Comparison of ENCODE assay signal across 8 cellular contexts in genomic region chr11:33996498-33997454, GRCh38. TPM values are rescaled to one million over a fixed set of nuclear protein-coding genes. Genes with fewer than 3 reads are reported as not detected.
DNase-seq lines count a peak whose midpoint lies in the region; ATAC-seq and TF ChIP-seq lines count a peak whose summit lies in the region.

No MANE protein-coding gene starts in this region.

- H3K27ac ChIP-seq in Karpas-422 (ENCODE audit: low read length) (no peak overlapping the region), Peyer's patch (no peak overlapping the region), neutrophil (no peak overlapping the region)

- H3K36me3 ChIP-seq in Karpas-422 (ENCODE audit: insufficient read depth, low read length) (no peaks in the 10 kb centered on the region), Peyer's patch (no peaks in the 10 kb centered on the region), neutrophil (no peaks in the 10 kb centered on the region)

- no peak overlapping the region for H2AFZ ChIP-seq in Karpas-422 (ENCODE audit: low read length)

- H3K4me3 ChIP-seq in Karpas-422 (ENCODE audit: low read length) (peak overlapping the region; percentile 32; the same call in 1 of the 2 replicates), Peyer's patch (peak overlapping the region in 2 of 4 donors; percentile 19 to 39), fibroblast of pulmonary artery (replicated peaks; ENCODE audit: low read depth, low read length) (no peak overlapping the region), neutrophil (ENCODE audit: low read depth in 1 of 2, low read length in 1 of 2) (no peak overlapping the region)

- intact Hi-C loops in activated T-helper 1 cell treated with anti-CD3 and anti-CD28 coated beads, Interleukin-12 subunit alpha, Interleukin-12 subunit beta, Interleukin-2, Interleukin-4 antibody, amounts not matched to agents 30 ng/mL and 10 ng/mL and 1 ng/mL, durations not matched to agents 14 hours and 24 hours and 36 hours (cut with micrococcal nuclease), result loop anchor here (1.0 to 2.0 kb wide), 6 partner anchors 55 to 496 kb away; partner anchors contain the start of genes CAPRIN1 and NAT10

- H3K4me1 Mint-ChIP-seq in activated T-helper 1 cell treated with anti-CD3 and anti-CD28 coated beads, Interleukin-12 subunit alpha, Interleukin-12 subunit beta, Interleukin-2, Interleukin-4 antibody, amounts not matched to agents 30 ng/mL and 10 ng/mL and 1 ng/mL, durations not matched to agents 14 hours and 24 hours and 36 hours (ENCODE audit: low read depth), result peaks cover 12% of the 10 kb centered on the region

- ATAC-seq in GM21717 (IDR thresholded peaks at IDR 0.05; ENCODE audit: unreplicated experiment), result peak; percentile 69

- TF ChIP-seq CTCF in Peyer's patch (IDR thresholded peaks at IDR 0.05) (peak; percentile 49 to 91 (median 81)), fibroblast of pulmonary artery (IDR thresholded peaks at IDR 0.05; ENCODE audit: low read length, missing control alignments) (peak; percentile 89), neutrophil (IDR thresholded peaks at IDR 0.05) (peak; percentile 81)

- no peak overlapping the region for H3K9ac ChIP-seq in Karpas-422 (ENCODE audit: low read length)

- H3K27me3 ChIP-seq in Karpas-422 (ENCODE audit: low read length) (no peaks in the 10 kb centered on the region), Peyer's patch (no peaks in the 10 kb centered on the region), neutrophil (peaks cover 29% of the 10 kb centered on the region)

- H3K27ac Mint-ChIP-seq in activated T-helper 1 cell treated with anti-CD3 and anti-CD28 coated beads, Interleukin-12 subunit alpha, Interleukin-12 subunit beta, Interleukin-2, Interleukin-4 antibody, amounts not matched to agents 30 ng/mL and 10 ng/mL and 1 ng/mL, durations not matched to agents 14 hours and 24 hours and 36 hours, result no peak overlapping the region

- peak overlapping the region; percentile 36 for H3K4me2 ChIP-seq in Karpas-422 (ENCODE audit: low read depth, low read length, poor library complexity, severe bottlenecking)

- H3K9me2 ChIP-seq in Karpas-422 (replicated peaks; ENCODE audit: insufficient read depth, low read length), result no peaks in the 10 kb centered on the region

- no peaks in the 10 kb centered on the region for H3K79me2 ChIP-seq in Karpas-422 (ENCODE audit: low read length)

- H3K9me3 ChIP-seq in Karpas-422 (ENCODE audit: low read length) (no peaks in the 10 kb centered on the region), Peyer's patch (no peaks in the 10 kb centered on the region), neutrophil (no peaks in the 10 kb centered on the region)

- DNase-seq in DMS53 treated with DMSO at 0.1 percent for 48 hours (lab: John Stamatoyannopoulos, UW; ENCODE audit: unreplicated experiment) (peak; percentile 40), Karpas-422 (peak; percentile 91), Peyer's patch (peak; percentile 59 to 91 (median 67)), fibroblast of pulmonary artery (ENCODE audit: low read depth) (peak; percentile 79), stromal cell of bone marrow (ENCODE audit: low read depth) (peak; percentile 54)
- DNase-seq in activated T-helper 1 cell treated with anti-CD3 and anti-CD28 coated beads, Interleukin-12 subunit alpha, Interleukin-12 subunit beta, Interleukin-2, Interleukin-4 antibody, amounts not matched to agents 30 ng/mL and 10 ng/mL and 1 ng/mL, durations not matched to agents 14 hours and 24 hours and 36 hours (ENCODE audit: low spot score), result peak; percentile 67

- H3K4me3 Mint-ChIP-seq in activated T-helper 1 cell treated with anti-CD3 and anti-CD28 coated beads, Interleukin-12 subunit alpha, Interleukin-12 subunit beta, Interleukin-2, Interleukin-4 antibody, amounts not matched to agents 30 ng/mL and 10 ng/mL and 1 ng/mL, durations not matched to agents 14 hours and 24 hours and 36 hours, result peak overlapping the region; percentile 8

- no peaks in the 10 kb centered on the region for H4K20me1 ChIP-seq in Karpas-422 (ENCODE audit: insufficient read depth, low read depth, low read length)

- H3K4me1 ChIP-seq in Karpas-422 (ENCODE audit: low read length) (peaks cover 9% of the 10 kb centered on the region), Peyer's patch (peaks cover 0 to 4% (median 0%) of the 10 kb centered on the region in 4 donors), neutrophil (ENCODE audit: control insufficient read depth in 1 of 2, insufficient read depth in 1 of 2, low read depth in 1 of 2, low read length in 1 of 2) (peaks cover 0 to 5% of the 10 kb centered on the region in 2 experiments)

- H3K9me3 Mint-ChIP-seq in activated T-helper 1 cell treated with anti-CD3 and anti-CD28 coated beads, Interleukin-12 subunit alpha, Interleukin-12 subunit beta, Interleukin-2, Interleukin-4 antibody, amounts not matched to agents 30 ng/mL and 10 ng/mL and 1 ng/mL, durations not matched to agents 14 hours and 24 hours and 36 hours, result no peaks in the 10 kb centered on the region

- no peak for TF ChIP-seq POLR2A in Peyer's patch (IDR thresholded peaks at IDR 0.05)

- peaks cover 46% of the 10 kb centered on the region for H3K27me3 Mint-ChIP-seq in activated T-helper 1 cell treated with anti-CD3 and anti-CD28 coated beads, Interleukin-12 subunit alpha, Interleukin-12 subunit beta, Interleukin-2, Interleukin-4 antibody, amounts not matched to agents 30 ng/mL and 10 ng/mL and 1 ng/mL, durations not matched to agents 14 hours and 24 hours and 36 hours (ENCODE audit: insufficient read depth)

- no peaks in the 10 kb centered on the region for H3K36me3 Mint-ChIP-seq in activated T-helper 1 cell treated with anti-CD3 and anti-CD28 coated beads, Interleukin-12 subunit alpha, Interleukin-12 subunit beta, Interleukin-2, Interleukin-4 antibody, amounts not matched to agents 30 ng/mL and 10 ng/mL and 1 ng/mL, durations not matched to agents 14 hours and 24 hours and 36 hours (ENCODE audit: low read depth)

RNA-seq across cellular contexts. Expression of gene CAPRIN1, which starts 54.8 kb away (rescaled TPM):
- total RNA-seq in Karpas-422 (2014; rRNA removed; shearing (Covaris generic); ENCODE audit: low replicate concordance), result 195 and 234 TPM in 2 replicates
- 100 to 1,000 TPM; 107 to 158 (median 142) TPM for total RNA-seq in Peyer's patch
- total RNA-seq in activated T-helper 1 cell treated with anti-CD3 and anti-CD28 coated beads, Interleukin-12 subunit alpha, Interleukin-12 subunit beta, Interleukin-2, Interleukin-4 antibody, amounts not matched to agents 30 ng/mL and 10 ng/mL and 1 ng/mL, durations not matched to agents 14 hours and 24 hours and 36 hours, result 285 and 289 TPM in 2 replicates

Comparison
In these comparisons a context has a peak if more than half of its experiments do, and no peak if none do; other contexts are left out.
1. DNase-seq: peak in every context shown above with its lines; median percentile 91 in Karpas-422; 79 in fibroblast of pulmonary artery; 67 in Peyer's patch; 67 in activated T-helper 1 cell treated with anti-CD3 and anti-CD28 coated beads, Interleukin-12 subunit alpha, Interleukin-12 subunit beta, Interleukin-2, Interleukin-4 antibody, amounts not matched to agents 30 ng/mL and 10 ng/mL and 1 ng/mL, durations not matched to agents 14 hours and 24 hours and 36 hours; 54 in stromal cell of bone marrow; 40 in DMS53 treated with DMSO at 0.1 percent for 48 hours.